21 cellular contexts compared by ENCODE assay signal in the genomic region with DNA sequence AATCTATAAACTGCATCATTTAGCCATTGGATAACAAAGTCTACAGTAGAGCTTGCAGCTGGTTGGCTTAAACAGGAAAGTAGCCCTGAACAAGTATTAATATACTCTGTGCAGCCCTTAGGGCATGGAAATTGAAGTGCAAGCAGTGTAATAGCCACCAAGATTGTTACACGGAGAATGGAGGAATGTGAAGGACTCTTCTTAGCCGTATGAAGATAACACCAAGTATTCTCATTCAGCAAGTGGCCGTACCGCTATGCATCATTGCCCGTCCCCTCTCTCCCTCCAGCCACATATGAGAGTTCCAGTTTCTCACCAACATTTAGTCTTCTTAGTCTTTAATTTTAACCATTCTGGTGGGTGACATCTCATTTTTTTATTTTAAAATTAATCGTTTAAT.
"Had no signal": no experiment of that assay in that cellular context is flagged by ENCODE, and none has a peak within 500 bp of the region (broad histone marks: within the 10 kb centered on the region; RNA-seq: fewer than 3 reads in every experiment).

No MANE protein-coding gene starts in this region.

- H3K36me3 ChIP-seq: adrenal gland, breast epithelium, neutrophil, ovary, prostate gland, thoracic aorta had no signal

- DNase-seq: activated CD4-positive, alpha-beta T cell treated with anti-CD3 and anti-CD28 coated beads, Interleukin-2, amount 10 ng/mL, durations not matched to agents 7 days and 5 days; activated CD8-positive, alpha-beta T cell treated with anti-CD3 and anti-CD28 coated beads, Interleukin-2, amount 10 ng/mL, durations not matched to agents 7 days and 5 days; adrenal gland; cerebellar nuclear complex; cortex of kidney; endodermal cell; immature natural killer cell; mesenchymal stem cell; ovary; right cardiac atrium; stimulated activated CD4-positive, alpha-beta T cell treated with anti-CD3 and anti-CD28 coated beads, Interleukin-4, amount 100 ng/mL, for 24 hours; stimulated activated naive CD4-positive, alpha-beta T cell treated with Interleukin-2 at 50 U/mL for 16 hours had no signal

- H3K4me3 Mint-ChIP-seq: activated CD4-positive, alpha-beta T cell treated with anti-CD3 and anti-CD28 coated beads, Interleukin-2, amount 10 ng/mL, durations not matched to agents 7 days and 5 days; activated CD8-positive, alpha-beta T cell treated with anti-CD3 and anti-CD28 coated beads, Interleukin-2, amount 10 ng/mL, durations not matched to agents 7 days and 5 days; activated naive CD8-positive, alpha-beta T cell; activated T-helper 17 cell treated with anti-CD3 and anti-CD28 coated beads, Interleukin-2, amount 50 U/mL, for 72 hours; endodermal cell; immature natural killer cell; nephron had no signal

- H3K36me3 Mint-ChIP-seq: immature natural killer cell had no signal

- H3K27me3 ChIP-seq: adrenal gland, breast epithelium, neutrophil, ovary had no signal

- H3K27ac ChIP-seq: adrenal gland, breast epithelium, neutrophil, ovary, prostate gland, thoracic aorta, VCaP had no signal

- H3K27me3 Mint-ChIP-seq: activated CD4-positive, alpha-beta T cell treated with anti-CD3 and anti-CD28 coated beads, Interleukin-2, amount 10 ng/mL, durations not matched to agents 7 days and 5 days; activated naive CD8-positive, alpha-beta T cell; activated T-helper 17 cell treated with anti-CD3 and anti-CD28 coated beads, Interleukin-2, amount 50 U/mL, for 72 hours had no signal

- H3K27ac Mint-ChIP-seq: activated CD4-positive, alpha-beta T cell treated with anti-CD3 and anti-CD28 coated beads, Interleukin-2, amount 10 ng/mL, durations not matched to agents 7 days and 5 days; activated CD8-positive, alpha-beta T cell treated with anti-CD3 and anti-CD28 coated beads, Interleukin-2, amount 10 ng/mL, durations not matched to agents 7 days and 5 days; activated T-helper 17 cell treated with anti-CD3 and anti-CD28 coated beads, Interleukin-2, amount 50 U/mL, for 72 hours; nephron had no signal

- H3K4me1 ChIP-seq: prostate gland had no signal

- H3K4me3 ChIP-seq: adrenal gland, breast epithelium, ovary, prostate gland, thoracic aorta had no signal

- H3K9me3 ChIP-seq: adrenal gland, breast epithelium, neutrophil, ovary, prostate gland, thoracic aorta had no signal

- ATAC-seq: activated CD8-positive, alpha-beta T cell treated with anti-CD3 and anti-CD28 coated beads, Interleukin-2, amount 10 ng/mL, durations not matched to agents 7 days and 5 days; activated T-helper 17 cell treated with anti-CD3 and anti-CD28 coated beads, Interleukin-2, amount 50 U/mL, for 72 hours; left lobe of liver had no signal

- H3K9me3 Mint-ChIP-seq: activated T-helper 17 cell treated with anti-CD3 and anti-CD28 coated beads, Interleukin-2, amount 50 U/mL, for 72 hours; immature natural killer cell had no signal

- H3K4me1 Mint-ChIP-seq: nephron had no signal
